ENCODE assay signal across 20 cellular contexts in the genomic region with DNA sequence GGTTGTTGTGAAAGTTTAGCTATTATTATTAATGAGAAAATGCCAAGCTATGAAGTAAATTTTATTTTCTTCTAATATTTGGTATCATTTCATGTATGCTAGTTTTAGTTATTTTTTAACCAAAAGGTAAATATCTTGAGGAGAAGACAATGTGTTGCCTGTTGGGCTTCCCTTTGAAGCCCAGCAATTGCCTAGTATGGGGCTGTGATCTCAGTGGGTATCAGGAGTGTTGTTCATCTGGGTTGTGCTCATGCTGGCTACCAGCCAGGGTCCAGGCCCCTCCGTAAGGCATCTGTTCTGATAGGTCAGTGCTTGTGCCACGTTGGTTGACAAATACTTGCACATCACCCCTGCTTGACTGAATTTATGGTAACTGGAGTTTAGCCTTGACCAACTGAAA. TPM values are rescaled to one million over a fixed set of nuclear protein-coding genes. Genes with fewer than 3 reads are reported as not detected.
DNase-seq lines count a peak whose midpoint lies in the region; TF ChIP-seq lines count a peak whose summit lies in the region.
"Had no signal": no experiment of that assay in that cellular context is flagged by ENCODE, and none has a peak within 500 bp of the region (broad histone marks: within the 10 kb centered on the region; RNA-seq: fewer than 3 reads in every experiment).

No MANE protein-coding gene starts in this region.

- H4K91ac ChIP-seq in H9 (ENCODE audit: insufficient read length, low read depth, low read length): no peak overlapping the region

- TF ChIP-seq CTCF in Calu3 (IDR thresholded peaks at IDR 0.05; ENCODE audit: unreplicated experiment) (no peak), HL-60 (IDR thresholded peaks at IDR 0.05; ENCODE audit: insufficient read depth, low read length) (no peak), spleen (IDR thresholded peaks at IDR 0.05 in 8 of 11, conservative IDR thresholded peaks at IDR 0.05 in 3 of 11) (no peak), H9 (conservative IDR thresholded peaks at IDR 0.05) (no peak)

- no peaks in the 10 kb centered on the region for H4K20me1 ChIP-seq in H9 (ENCODE audit: control insufficient read depth, insufficient read depth, insufficient read length)

- peaks cover 5% of the 10 kb centered on the region for H3K36me3 Mint-ChIP-seq in Calu3 (ENCODE audit: insufficient read depth, unreplicated experiment)
- H3K36me3 Mint-ChIP-seq in CD4-positive, alpha-beta memory T cell: no peaks in the 10 kb centered on the region
- H3K36me3 Mint-ChIP-seq in H9 (ENCODE audit: insufficient read depth in 1 of 3, low read depth in 3 of 3): 0 out of 7 replicates have a peak, but pooled peaks cover 0 to 2% (median 0%) of the 10 kb centered on the region in 3 experiments
- H3K36me3 Mint-ChIP-seq: CD4-positive, CD25-positive, alpha-beta regulatory T cell had no signal

- H3K79me2 ChIP-seq in H9 (ENCODE audit: insufficient read depth, low read length): no peaks in the 10 kb centered on the region

- no peak overlapping the region for H2AFZ ChIP-seq in H9 (ENCODE audit: low read length)

- no peak overlapping the region for H3T11ph ChIP-seq in H9 (ENCODE audit: low read length)

- no peak for TF ChIP-seq POLR2A in spleen (IDR thresholded peaks at IDR 0.05)

- H3K27ac ChIP-seq in HL-60 (replicated peaks) (peak overlapping the region; percentile 72), SJCRH30 (peak overlapping the region; percentile 99; the same call in 1 of the 2 replicates), spleen (peak overlapping the region in 6 of 8 donors; percentile 17 to 80 (median 63)), H9 (ENCODE audit: insufficient read length, low read depth, low read length) (no peak overlapping the region)
- H3K27ac ChIP-seq in CD4-positive, alpha-beta memory T cell (ENCODE audit: low read depth, low read length): no peak overlapping the region

- intact Hi-C loops in Calu3 (cut with micrococcal nuclease; ENCODE audit: unreplicated experiment): loop anchor here (10.0 kb wide), 1 partner anchor 91 kb away; the partner anchor contains the start of gene CXCR4
- intact Hi-C loops in spleen (cut with DNase I; ENCODE audit: low total_unique reads): no loop called here
- intact Hi-C loops in CD4-positive, alpha-beta memory T cell (cut with micrococcal nuclease): no loop called here

- no TSS peak for BruUV-seq in Calu3 (replicated peaks; lab: Mats Ljungman, UMichigan)

- no peak overlapping the region for H4K5ac ChIP-seq in H9 (ENCODE audit: insufficient read length, low read depth, low read length)

- H3K4me3 Mint-ChIP-seq in Calu3 (ENCODE audit: low read depth, unreplicated experiment): peak overlapping the region; percentile 2
- no peak overlapping the region for H3K4me3 Mint-ChIP-seq in CD4-positive, alpha-beta memory T cell
- no peak overlapping the region for H3K4me3 Mint-ChIP-seq in H9
- H3K4me3 Mint-ChIP-seq: CD4-positive, CD25-positive, alpha-beta regulatory T cell; IgD-negative memory B cell had no signal

- no peak overlapping the region for H2AK5ac ChIP-seq in H9 (ENCODE audit: insufficient read length, low read length)

- H2BK20ac ChIP-seq in H9 (ENCODE audit: low read depth, low read length, poor library complexity, severe bottlenecking): no peak overlapping the region

- H3K9me3 Mint-ChIP-seq in Calu3 (ENCODE audit: low read depth, unreplicated experiment) (no peaks in the 10 kb centered on the region), H9 (no peaks in the 10 kb centered on the region)
- peaks cover 0 to 2% (median 0%) of the 10 kb centered on the region in 8 donors for H3K9me3 Mint-ChIP-seq in CD4-positive, alpha-beta memory T cell
- H3K9me3 Mint-ChIP-seq: CD4-positive, CD25-positive, alpha-beta regulatory T cell; IgD-negative memory B cell had no signal

- POLR2A ChIA-PET in CD4-positive, alpha-beta memory T cell (lab: Charles Lee; ENCODE audit: partially characterized antibody): no interaction called here

- H3K4me1 Mint-ChIP-seq in Calu3 (ENCODE audit: low read depth, unreplicated experiment) (peaks cover 29% of the 10 kb centered on the region), H9 (peaks cover 22 to 32% of the 10 kb centered on the region in 2 experiments)
- peaks cover 0 to 3% (median 0%) of the 10 kb centered on the region in 4 donors for H3K4me1 Mint-ChIP-seq in CD4-positive, alpha-beta memory T cell

- H3K36me3 ChIP-seq in SJCRH30: no peaks in the 10 kb centered on the region
- H3K36me3 ChIP-seq in spleen: no peaks in the 10 kb centered on the region
- H3K36me3 ChIP-seq in CD4-positive, alpha-beta memory T cell (ENCODE audit: insufficient read depth, low read length): no peaks in the 10 kb centered on the region
- H3K36me3 ChIP-seq: SJSA1 had no signal

- no peak overlapping the region for H2BK5ac ChIP-seq in H9 (ENCODE audit: insufficient read length, low read length)

- 56 to 85% (median 75%) methylated on average over 2 of the region's 2 CpGs for WGBS in spleen, 5 donors
- WGBS in H9 (ENCODE audit: extremely low coverage, insufficient read length, low lambda C conversion rate): no CpG with 5 or more reads among the region's 2 CpGs

- no peak overlapping the region for H3K14ac ChIP-seq in H9 (ENCODE audit: insufficient read depth, low read length)

- H3K27ac Mint-ChIP-seq in Calu3 (ENCODE audit: unreplicated experiment) (peak overlapping the region; percentile 26), H9 (no peak overlapping the region)
- no peak overlapping the region for H3K27ac Mint-ChIP-seq in CD4-positive, alpha-beta memory T cell
- H3K27ac Mint-ChIP-seq: IgD-negative memory B cell had no signal

- H2BK12ac ChIP-seq in H9 (ENCODE audit: insufficient read length, low read depth, low read length): no peak overlapping the region

- H4K8ac ChIP-seq in H9 (replicated peaks; ENCODE audit: insufficient read length, low read depth, low read length): no peak overlapping the region

- H3K79me1 ChIP-seq in H9 (ENCODE audit: insufficient read depth, low read depth, low read length, poor library complexity, severe bottlenecking): no peaks in the 10 kb centered on the region

- no peaks in the 10 kb centered on the region; the same call in 1 of the 2 replicates for H3K9me3 ChIP-seq in SJCRH30 (replicated peaks)
- no peaks in the 10 kb centered on the region for H3K9me3 ChIP-seq in spleen
- H3K9me3 ChIP-seq in CD4-positive, alpha-beta memory T cell (ENCODE audit: control insufficient read depth in 1 of 2, low read length in 2 of 2): no peaks in the 10 kb centered on the region
- H3K9me3 ChIP-seq in H9 (ENCODE audit: control insufficient read depth, low read depth, low read length): no peaks in the 10 kb centered on the region
- H3K9me3 ChIP-seq: Caco-2, SJSA1 had no signal

- H3K27me3 Mint-ChIP-seq in Calu3 (ENCODE audit: unreplicated experiment) (no peaks in the 10 kb centered on the region), H9 (ENCODE audit: low read depth) (peaks cover 2% of the 10 kb centered on the region; the same call in 1 of the 2 replicates)
- H3K27me3 Mint-ChIP-seq in CD4-positive, alpha-beta memory T cell: no peaks in the 10 kb centered on the region

- no peak overlapping the region for H2BK120ac ChIP-seq in H9 (ENCODE audit: low read depth, low read length, poor library complexity, severe bottlenecking)

- H3K4ac ChIP-seq in H9 (ENCODE audit: low read depth, low read length): no peak overlapping the region

- DNase-seq in Calu3: peak; percentile 63
- DNase-seq in HL-60 (ENCODE audit: low read depth in 1 of 2, low spot score in 1 of 2): peak in 1 of 2 experiments; percentile 30
- peak; percentile 27 to 46 for DNase-seq in SJCRH30
- no peak for DNase-seq in spleen
- no peak for DNase-seq in CD4-positive, alpha-beta memory T cell
- DNase-seq in NCI-H446 (lab: John Stamatoyannopoulos, UW): no peak
- no peak for DNase-seq in H9
- DNase-seq: Caco-2; CD4-positive, CD25-positive, alpha-beta regulatory T cell; DMS153; EL; Karpas-422; MM.1S; NCI-H187; NCI-H2227 treated with DMSO at 0.1 percent for 48 hours; NCI-H524 treated with DMSO at 0.1 percent for 48 hours; SW 1271 had no signal

- H3K23me2 ChIP-seq in H9 (ENCODE audit: insufficient read length, low read depth, low read length, poor library complexity, severe bottlenecking): peaks cover 6% of the 10 kb centered on the region

- H3K23ac ChIP-seq in H9 (ENCODE audit: insufficient read length, low read depth, low read length): no peak overlapping the region

- no peak overlapping the region for H3K18ac ChIP-seq in H9 (ENCODE audit: insufficient read length, low read depth, low read length)

- no peak overlapping the region for H3K56ac ChIP-seq in H9 (ENCODE audit: insufficient read length, low read depth, low read length)

- H2BK15ac ChIP-seq in H9 (ENCODE audit: low read depth, low read length): no peak overlapping the region

- H3K9ac ChIP-seq in H9 (ENCODE audit: extremely low read depth, insufficient read length, low read length): no peak overlapping the region

- H3K4me3 ChIP-seq in HL-60 (replicated peaks; ENCODE audit: insufficient read depth, low read length) (no peak overlapping the region), SJCRH30 (no peak overlapping the region), spleen (peak overlapping the region in 1 of 8 donors; percentile 30)
- H3K4me3 ChIP-seq in CD4-positive, alpha-beta memory T cell (ENCODE audit: low read length in 2 of 2): no peak overlapping the region
- H3K4me3 ChIP-seq: GM12878, SJSA1 had no signal

- H3K27me3 ChIP-seq in HL-60 (ENCODE audit: insufficient read depth, poor library complexity, severe bottlenecking) (no peaks in the 10 kb centered on the region), SJCRH30 (no peaks in the 10 kb centered on the region), spleen (replicated peaks in 1 of 7) (no peaks in the 10 kb centered on the region), H9 (ENCODE audit: insufficient read depth, low read length) (no peaks in the 10 kb centered on the region)
- no peaks in the 10 kb centered on the region for H3K27me3 ChIP-seq in CD4-positive, alpha-beta memory T cell (ENCODE audit: insufficient read depth, low read length)
- H3K27me3 ChIP-seq: SJSA1 had no signal

- H3K4me2 ChIP-seq in H9 (ENCODE audit: insufficient read depth, insufficient read length, low read length): no peak overlapping the region

- CTCF ChIA-PET in Calu3 (lab: Charles Lee): no interaction called here
- CTCF ChIA-PET in CD4-positive, alpha-beta memory T cell (lab: Charles Lee; ENCODE audit: partially characterized antibody): no interaction called here

- peaks cover 36% of the 10 kb centered on the region for H3K4me1 ChIP-seq in SJCRH30
- H3K4me1 ChIP-seq in spleen: peaks cover 9 to 66% (median 26%) of the 10 kb centered on the region in 6 donors
- peaks cover 3% of the 10 kb centered on the region for H3K4me1 ChIP-seq in CD4-positive, alpha-beta memory T cell (ENCODE audit: insufficient read depth, low read length)
- no peaks in the 10 kb centered on the region; the same call in 1 of the 2 replicates for H3K4me1 ChIP-seq in H9 (ENCODE audit: insufficient read depth, low read length)

RNA-seq across cellular contexts. Expression of gene DARS1, which starts 38.0 kb away (rescaled TPM):
- total RNA-seq in Calu3 (2022) (57.5 and 63.3 TPM in 2 replicates), spleen (10 to 100 TPM; 56.2 to 72.8 (median 64.3) TPM), H9 (2021) (117 and 122 TPM in 2 replicates)
- 141 and 149 TPM in 2 replicates for total RNA-seq in SJCRH30 (2014; rRNA removed; shearing (Covaris generic))
- polyA plus RNA-seq in spleen: 10 to 100 TPM; 65.1 to 88.6 (median 72.1) TPM
- 10 to 100 TPM; 84.9 to 90.1 TPM for total RNA-seq in CD4-positive, alpha-beta memory T cell
- polyA plus RNA-seq in CD4-positive, alpha-beta memory T cell: 100 to 1,000 TPM; 109 to 230 TPM

Comparison
In these comparisons a context has a peak if more than half of its experiments do, and no peak if none do; other contexts are left out.
1. DNase-seq: peak in Calu3 (single experiment) and SJCRH30 (2 of 2); none in spleen (single experiment), CD4-positive, alpha-beta memory T cell (0 of 5), NCI-H446 (0 of 2) and H9 (single experiment).
2. H3K27ac ChIP-seq: peak in HL-60 (single experiment), SJCRH30 (single experiment) and spleen (6 of 8); none in CD4-positive, alpha-beta memory T cell (single experiment) and H9 (single experiment).